8 cellular contexts compared by ENCODE assay signal in genomic region chr1:63522891-63523728, GRCh38. TPM values are rescaled to one million over a fixed set of nuclear protein-coding genes. Genes with fewer than 3 reads are reported as not detected.
DNase-seq lines count a peak whose midpoint lies in the region; ATAC-seq and TF ChIP-seq lines count a peak whose summit lies in the region.

EFCAB7 (plus strand) TSS chr1:63523525; CDS start chr1:63525573, 2,048 bp downstream.
ITGB3BP (minus strand) TSS chr1:63523225; CDS start chr1:63523133, 92 bp downstream.

- DNase-seq in BJ (ENCODE audit: low read depth) (peak; percentile 71), GM19240 (ENCODE audit: insufficient read length, low spot score) (peak; percentile 41), NCI-H524 (lab: John Stamatoyannopoulos, UW) (peak; percentile 94 to 97), cortex of kidney (lab: John Stamatoyannopoulos, UW) (peak; percentile 25), left kidney (ENCODE audit: low read depth, low spot score) (peak; percentile 98)
- peak; percentile 86 for DNase-seq in activated CD4-positive, alpha-beta T cell treated with anti-CD3 and anti-CD28 coated beads, Interleukin-2, amount 10 ng/mL, durations not matched to agents 7 days and 5 days
- peak; percentile 86 for DNase-seq in stimulated activated CD4-positive, alpha-beta T cell treated with anti-CD3 and anti-CD28 coated beads, Interleukin-1b, Interleukin-23, amount 100 ng/mL, for 48 hours

- ATAC-seq in HG03457 (IDR thresholded peaks at IDR 0.05; ENCODE audit: unreplicated experiment), result peak; percentile 86

- H3K4me3 ChIP-seq in BJ (ENCODE audit: low read depth, low read length), result peak within 1 kb of the TSS; percentile 56

- no peaks in the 10 kb centered on the region for H3K9me3 Mint-ChIP-seq in activated CD4-positive, alpha-beta T cell treated with anti-CD3 and anti-CD28 coated beads, Interleukin-2, amount 10 ng/mL, durations not matched to agents 7 days and 5 days

- CTCF ChIA-PET in BJ (lab: Yijun Ruan, JAX), result interaction anchor here (0.9 kb wide), 1 partner anchor 35 kb away, joined by 3 read pairs; no protein-coding TSS in a partner anchor
- CTCF ChIA-PET in activated CD4-positive, alpha-beta T cell treated with anti-CD3 and anti-CD28 coated beads, Interleukin-2, amount 10 ng/mL, durations not matched to agents 7 days and 5 days (lab: Charles Lee), result interaction anchor here (1.0 kb wide), 1 partner anchor 147 kb away, joined by 3 read pairs; no protein-coding TSS in a partner anchor

- H3K27me3 ChIP-seq in BJ (ENCODE audit: control insufficient read depth, insufficient read depth, low read length), result no peaks in the 10 kb centered on the region

- TF ChIP-seq CTCF in BJ (IDR thresholded peaks at IDR 0.05; ENCODE audit: insufficient read depth, low read depth, low read length), result no peak

- no peaks in the 10 kb centered on the region for H3K27me3 Mint-ChIP-seq in activated CD4-positive, alpha-beta T cell treated with anti-CD3 and anti-CD28 coated beads, Interleukin-2, amount 10 ng/mL, durations not matched to agents 7 days and 5 days

- POLR2A ChIA-PET in BJ (lab: Charles Lee), result no interaction called here
- POLR2A ChIA-PET in activated CD4-positive, alpha-beta T cell treated with anti-CD3 and anti-CD28 coated beads, Interleukin-2, amount 10 ng/mL, durations not matched to agents 7 days and 5 days (lab: Charles Lee), result interaction anchor here (0.6 kb wide), 1 partner anchor 122 kb away, joined by 5 read pairs; no protein-coding TSS in a partner anchor

- peak within 1 kb of the TSS; percentile 95 for H3K27ac Mint-ChIP-seq in activated CD4-positive, alpha-beta T cell treated with anti-CD3 and anti-CD28 coated beads, Interleukin-2, amount 10 ng/mL, durations not matched to agents 7 days and 5 days

- H3K4me3 Mint-ChIP-seq in activated CD4-positive, alpha-beta T cell treated with anti-CD3 and anti-CD28 coated beads, Interleukin-2, amount 10 ng/mL, durations not matched to agents 7 days and 5 days, result peak within 1 kb of the TSS; percentile 87

- no peaks in the 10 kb centered on the region for H3K36me3 ChIP-seq in BJ (ENCODE audit: control insufficient read depth, insufficient read depth, low read length)

- H3K36me3 Mint-ChIP-seq in activated CD4-positive, alpha-beta T cell treated with anti-CD3 and anti-CD28 coated beads, Interleukin-2, amount 10 ng/mL, durations not matched to agents 7 days and 5 days (ENCODE audit: low read depth), result peaks cover 1% of the 10 kb centered on the region

- peaks cover 36% of the 10 kb centered on the region for H3K4me1 Mint-ChIP-seq in activated CD4-positive, alpha-beta T cell treated with anti-CD3 and anti-CD28 coated beads, Interleukin-2, amount 10 ng/mL, durations not matched to agents 7 days and 5 days

RNA-seq across cellular contexts. Expression of gene EFCAB7, which starts in this region (rescaled TPM):
- 0.98 and 2.2 TPM in 2 replicates for polyA plus RNA-seq in BJ (2011; rRNA removed)
- polyA minus RNA-seq in BJ (2011; rRNA and poly(A)+ RNA removed), result 0.82 and 1.00 TPM in 2 replicates
- 1 to 10 TPM; 9.6 to 9.7 TPM for total RNA-seq in activated CD4-positive, alpha-beta T cell treated with anti-CD3 and anti-CD28 coated beads, Interleukin-2, amount 10 ng/mL, durations not matched to agents 7 days and 5 days

RNA-seq across cellular contexts. Expression of gene ITGB3BP, which starts in this region (rescaled TPM):
- polyA plus RNA-seq in BJ (2011; rRNA removed), result 5.5 and 11.8 TPM in 2 replicates
- polyA minus RNA-seq in BJ (2011; rRNA and poly(A)+ RNA removed), result 1.4 and 2.6 TPM in 2 replicates
- total RNA-seq in activated CD4-positive, alpha-beta T cell treated with anti-CD3 and anti-CD28 coated beads, Interleukin-2, amount 10 ng/mL, durations not matched to agents 7 days and 5 days, result 10 to 100 TPM; 58.7 to 70.3 TPM

Comparison
In these comparisons a context has a peak if more than half of its experiments do, and no peak if none do; other contexts are left out.
1. Peak in every context shown above with its lines: DNase-seq, ATAC-seq and H3K4me3 ChIP-seq.
2. DNase-seq: peak in every context shown above with its lines; median percentile 98 in left kidney; 96 in NCI-H524; 86 in activated CD4-positive, alpha-beta T cell treated with anti-CD3 and anti-CD28 coated beads, Interleukin-2, amount 10 ng/mL, durations not matched to agents 7 days and 5 days; 86 in stimulated activated CD4-positive, alpha-beta T cell treated with anti-CD3 and anti-CD28 coated beads, Interleukin-1b, Interleukin-23, amount 100 ng/mL, for 48 hours; 71 in BJ; 41 in GM19240; 25 in cortex of kidney.